ENCODE assay signal across 10 cellular contexts in genomic region chr10:83706120-83706519, GRCh38.
"Had no signal": no experiment of that assay in that cellular context is flagged by ENCODE, and none has a peak within 500 bp of the region (broad histone marks: within the 10 kb centered on the region; RNA-seq: fewer than 3 reads in every experiment).

No MANE protein-coding gene starts in this region.

- DNase-seq: GM23248, GOT3, H7, HFFc6, IMR-90, KG1 had no signal

- H3K27ac ChIP-seq: GM23248, HL-60 had no signal

- H3K4me1 ChIP-seq: HAP-1 had no signal

- H3K36me3 ChIP-seq: HAP-1 had no signal

- H3K9me3 ChIP-seq: HAP-1 had no signal

- H3K4me3 ChIP-seq: GM23248, HAP-1, K562 had no signal

- ATAC-seq: HCT116, K562 had no signal
